18 cellular contexts compared by ENCODE assay signal in the genomic region with DNA sequence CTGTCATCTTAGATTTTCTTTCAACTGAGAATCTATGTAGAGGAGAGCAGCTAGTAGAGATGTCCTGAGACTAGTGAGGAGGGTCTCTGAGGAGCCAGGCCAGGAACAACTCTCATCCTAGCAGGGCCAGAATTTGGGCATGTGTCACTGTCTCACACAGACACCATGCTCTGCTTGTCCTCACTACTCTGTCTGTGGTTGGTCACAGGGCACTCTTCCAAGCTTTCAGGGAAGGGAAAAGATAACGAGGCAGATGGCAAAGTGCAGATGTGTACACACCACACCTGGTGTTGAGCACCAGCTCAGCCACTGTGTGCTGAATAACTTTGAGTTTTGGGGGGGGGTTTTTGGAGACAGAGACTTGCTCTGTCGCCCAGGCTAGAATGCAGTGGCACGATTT. TPM values are rescaled to one million over a fixed set of nuclear protein-coding genes. Genes with fewer than 3 reads are reported as not detected.
A peak's percentile ranks its signal among the peaks of the same experiment; 100 is the strongest.
DNase-seq lines count a peak whose midpoint lies in the region; ATAC-seq, FAIRE-seq and TF ChIP-seq lines count a peak whose summit lies in the region.
"Had no signal": no experiment of that assay in that cellular context is flagged by ENCODE, and none has a peak within 500 bp of the region (broad histone marks: within the 10 kb centered on the region; RNA-seq: fewer than 3 reads in every experiment).

No MANE protein-coding gene starts in this region.

- no peak for FAIRE-seq in HepG2 (lab: Jason Lieb, UNC)

- peak in 3 of 4 donors; percentile 37 to 55 (median 50) for ATAC-seq in right lobe of liver
- ATAC-seq in HepG2, result no peak
- ATAC-seq: activated CD4-positive, CD25-positive, alpha-beta regulatory T cell treated with anti-CD3 and anti-CD28 coated beads, Interleukin-2, amount 50 U/mL, for 24 hours; esophagus mucosa; lower lobe of right lung had no signal

- intact Hi-C loops in right lobe of liver (cut with DNase I), result no loop called here
- intact Hi-C loops in HepG2 (cut with micrococcal nuclease; ENCODE audit: unreplicated experiment), result no loop called here

- BruUV-seq in HepG2 (replicated peaks; lab: Mats Ljungman, UMichigan), result no TSS peak

- H3K4me3 ChIP-seq in right lobe of liver, result no peak overlapping the region
- no peak overlapping the region for H3K4me3 ChIP-seq in HepG2 (replicated peaks in 1 of 3; ENCODE audit: insufficient read depth in 1 of 3, low read depth in 2 of 3, low read length in 3 of 3)
- H3K4me3 ChIP-seq: HAP-1, lower lobe of right lung, Peyer's patch had no signal

- 76% methylated on average over 2 of the region's 3 CpGs for WGBS in right lobe of liver (ENCODE audit: insufficient coverage, low coverage, low lambda C conversion rate, missing lambda C conversion rate)
- 7% methylated on average over 2 of the region's 3 CpGs for WGBS in HepG2 (ENCODE audit: low lambda C conversion rate)

- no peak overlapping the region for H3K9ac ChIP-seq in HepG2 (ENCODE audit: insufficient read depth, low read depth, low read length)

- peak overlapping the region in 2 of 3 experiments; percentile 52 to 71 for H3K4me3 Mint-ChIP-seq in nephron
- H3K4me3 Mint-ChIP-seq: neural crest cell had no signal

- peak overlapping the region in 1 of 3 experiments; percentile 10 for H3K27ac Mint-ChIP-seq in nephron

- peaks cover 0 to 6% (median 0%) of the 10 kb centered on the region in 4 donors for H3K4me1 ChIP-seq in right lobe of liver
- no peaks in the 10 kb centered on the region for H3K4me1 ChIP-seq in HepG2 (ENCODE audit: insufficient read depth, low read length)
- H3K4me1 ChIP-seq: HAP-1 had no signal

- POLR2A ChIA-PET in HepG2 (lab: Yijun Ruan, JAX), result no interaction called here

- CTCF ChIA-PET in HepG2 (lab: Yijun Ruan, JAX; ENCODE audit: low intra/inter-chr PET ratio, low total read pairs), result no interaction called here

- peaks cover 0 to 7% of the 10 kb centered on the region in 2 donors for H3K27me3 ChIP-seq in right lobe of liver
- peaks cover 5 to 50% of the 10 kb centered on the region in 2 experiments; a peak in 3 of 5 replicates for H3K27me3 ChIP-seq in HepG2 (ENCODE audit: control insufficient read depth in 1 of 2, insufficient read depth in 2 of 2, low read length in 2 of 2)
- H3K27me3 ChIP-seq: Peyer's patch had no signal

- TF ChIP-seq EP300 in HepG2 (IDR thresholded peaks at IDR 0.05; ENCODE audit: low read depth in 2 of 2, low read length in 2 of 2) (no peak), HepG2 (CRISPR knock-in tag; IDR thresholded peaks at IDR 0.05; ENCODE audit: borderline replicate concordance) (no peak)

- peaks cover 17% of the 10 kb centered on the region for H3K4me1 Mint-ChIP-seq in nephron

- H3K79me2 ChIP-seq in HepG2 (ENCODE audit: insufficient read depth, low read length), result no peaks in the 10 kb centered on the region

- H3K9me3 Mint-ChIP-seq in nephron, result no peaks in the 10 kb centered on the region
- H3K9me3 Mint-ChIP-seq: neural crest cell had no signal

- no peak overlapping the region for H3K4me2 ChIP-seq in HepG2 (ENCODE audit: low read depth, low read length)

- DNase-seq in right lobe of liver (no peak), HepG2 (ENCODE audit: low spot score) (no peak), cerebellum (ENCODE audit: low spot score) (peak; percentile 15)
- no peak for DNase-seq in stimulated activated CD8-positive, alpha-beta memory T cell treated with anti-CD3 and anti-CD28 coated beads, Interleukin-4, amount 100 ng/mL, for 48 hours
- no peak for DNase-seq in activated CD4-positive, alpha-beta T cell treated with anti-CD3 and anti-CD28 coated beads for 1 hour
- no peak for DNase-seq in activated effector memory CD4-positive, alpha-beta T cell treated with Interleukin-2 at 50 U/mL for 16 hours
- no peak for DNase-seq in activated CD4-positive, CD25-positive, alpha-beta regulatory T cell (lab: John Stamatoyannopoulos, UW)
- DNase-seq: activated CD8-positive, alpha-beta memory T cell treated with anti-CD3 and anti-CD28 coated beads, Interleukin-2, amount 50 U/mL, for 48 hours; cortex of kidney; lower lobe of right lung; NCI-H2227 treated with DMSO at 0.1 percent for 48 hours; Peyer's patch; T-helper 1 cell had no signal

- H3K27me3 Mint-ChIP-seq in nephron (ENCODE audit: low read depth), result no peaks in the 10 kb centered on the region

- TF ChIP-seq POLR2A in right lobe of liver (IDR thresholded peaks at IDR 0.05), result no peak
- TF ChIP-seq POLR2A in HepG2 (IDR thresholded peaks at IDR 0.05; ENCODE audit: insufficient read depth in 1 of 2, low read depth in 2 of 2, low read length in 2 of 2), result no peak

- H3K36me3 Mint-ChIP-seq in nephron (ENCODE audit: low read depth), result no peaks in the 10 kb centered on the region

- H3K36me3 ChIP-seq in right lobe of liver (no peaks in the 10 kb centered on the region), HepG2 (replicated peaks in 1 of 2; ENCODE audit: control insufficient read depth in 1 of 2, insufficient read depth in 2 of 2, low read length in 2 of 2) (no peaks in the 10 kb centered on the region)
- H3K36me3 ChIP-seq: HAP-1, lower lobe of right lung, Peyer's patch had no signal

- TF ChIP-seq CTCF in right lobe of liver (IDR thresholded peaks at IDR 0.05) (no peak), HepG2 (CRISPR knock-in tag; IDR thresholded peaks at IDR 0.05) (no peak), nephron (IDR thresholded peaks at IDR 0.05; ENCODE audit: unreplicated experiment in 3 of 3) (no peak)

- H3K27ac ChIP-seq in right lobe of liver, result no peak overlapping the region
- no peak overlapping the region for H3K27ac ChIP-seq in HepG2 (ENCODE audit: extremely low read length, insufficient read depth, low read length)
- H3K27ac ChIP-seq: lower lobe of right lung had no signal

- H3K9me3 ChIP-seq in right lobe of liver (no peaks in the 10 kb centered on the region), HepG2 (ENCODE audit: low read length) (no peaks in the 10 kb centered on the region)
- H3K9me3 ChIP-seq: HAP-1, lower lobe of right lung, Peyer's patch had no signal

- in situ Hi-C loops in HepG2 (cut with HindIII; ENCODE audit: extremely low pct_ligation_motif_present, low pct_unique_long_range_greater_than_20kb), result no loop called here

- no peaks in the 10 kb centered on the region for H4K20me1 ChIP-seq in HepG2 (ENCODE audit: insufficient read depth, low read length)

- no peak for TF ChIP-seq RAD21 in HepG2 (CRISPR knock-in tag; IDR thresholded peaks at IDR 0.05)

- H2AFZ ChIP-seq in HepG2 (ENCODE audit: low read length), result no peak overlapping the region

TF ChIP-seq in HepG2, 621 proteins besides CTCF, POLR2A, EP300 and RAD21 (continues in another document):
- TF ChIP-seq, protein P1, sequence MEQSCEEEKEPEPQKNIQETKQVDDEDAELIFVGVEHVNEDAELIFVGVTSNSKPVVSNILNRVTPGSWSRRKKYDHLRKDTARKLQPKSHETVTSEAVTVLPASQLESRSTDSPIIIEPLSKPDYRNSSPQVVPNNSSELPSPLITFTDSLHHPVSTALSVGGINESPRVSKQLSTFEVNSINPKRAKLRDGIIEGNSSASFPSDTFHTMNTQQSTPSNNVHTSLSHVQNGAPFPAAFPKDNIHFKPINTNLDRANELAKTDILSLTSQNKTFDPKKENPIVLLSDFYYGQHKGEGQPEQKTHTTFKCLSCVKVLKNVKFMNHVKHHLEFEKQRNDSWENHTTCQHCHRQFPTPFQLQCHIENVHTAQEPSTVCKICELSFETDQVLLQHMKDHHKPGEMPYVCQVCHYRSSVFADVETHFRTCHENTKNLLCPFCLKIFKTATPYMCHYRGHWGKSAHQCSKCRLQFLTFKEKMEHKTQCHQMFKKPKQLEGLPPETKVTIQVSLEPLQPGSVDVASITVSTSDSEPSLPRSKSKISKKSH (CRISPR knock-in tag; IDR thresholded peaks at IDR 0.05; ENCODE audit: borderline replicate concordance), result no peak

RNA-seq across cellular contexts. Expression of a gene that starts 2.5 kb away (rescaled TPM):
- 1 to 10 TPM in 1 of 6 experiments, under 1 TPM in 5; 0.18 to 1.2 (median 0.54) TPM for total RNA-seq in right lobe of liver
- total RNA-seq in HepG2 (2016; rRNA removed; fragmentation: Illumina TruSeq; extraction: Trizol), result not detected in 2 replicates
- total RNA-seq in HepG2 (2016; cell fraction: cytosol; rRNA removed; fragmentation: Illumina TruSeq; extraction: Trizol; ENCODE audit: low read depth), result not detected in 2 replicates
- total RNA-seq in HepG2 (2016; cell fraction: insoluble cytoplasmic fraction; rRNA removed; fragmentation: Illumina TruSeq; extraction: Trizol), result not detected in 2 replicates
- not detected in 2 replicates for total RNA-seq in HepG2 (2016; cell fraction: membrane; rRNA removed; fragmentation: Illumina TruSeq; extraction: Trizol)
- total RNA-seq in HepG2 (2016; cell fraction: nucleus; rRNA removed; fragmentation: Illumina TruSeq; extraction: Trizol), result not detected in 2 replicates
- polyA plus RNA-seq in HepG2 (2011; rRNA removed), result not detected in 2 replicates
- polyA plus RNA-seq in HepG2 (2011; cell fraction: cytosol; rRNA removed), result not detected in 2 replicates
- polyA plus RNA-seq in HepG2 (2011; cell fraction: nucleus; rRNA removed), result not detected in 2 replicates
- not detected in 2 replicates for polyA plus RNA-seq in HepG2 (2012)
- polyA plus RNA-seq in HepG2 (2016; cell fraction: cytosol; fragmentation: Illumina TruSeq; extraction: Trizol; ENCODE audit: low read depth), result not detected in 2 replicates
- not detected in 2 replicates for polyA plus RNA-seq in HepG2 (2016; cell fraction: insoluble cytoplasmic fraction; fragmentation: Illumina TruSeq; extraction: Trizol; ENCODE audit: low read depth)
- polyA plus RNA-seq in HepG2 (2016; cell fraction: membrane; fragmentation: Illumina TruSeq; extraction: Trizol; ENCODE audit: low read depth), result not detected in 2 replicates
- not detected in 2 replicates for polyA plus RNA-seq in HepG2 (2016; cell fraction: nucleus; fragmentation: Illumina TruSeq; extraction: Trizol; ENCODE audit: insufficient read depth, low read depth)
- not detected in 2 replicates for polyA minus RNA-seq in HepG2 (2011; rRNA and poly(A)+ RNA removed; ENCODE audit: low replicate concordance)
- not detected in 2 replicates for polyA minus RNA-seq in HepG2 (2011; cell fraction: cytosol; rRNA and poly(A)+ RNA removed)
- not detected in 2 replicates for polyA minus RNA-seq in HepG2 (2011; cell fraction: nucleus; rRNA and poly(A)+ RNA removed)
- total RNA-seq in cerebellum, result 7.3 TPM
